26 cellular contexts compared by ENCODE assay signal in the genomic region with DNA sequence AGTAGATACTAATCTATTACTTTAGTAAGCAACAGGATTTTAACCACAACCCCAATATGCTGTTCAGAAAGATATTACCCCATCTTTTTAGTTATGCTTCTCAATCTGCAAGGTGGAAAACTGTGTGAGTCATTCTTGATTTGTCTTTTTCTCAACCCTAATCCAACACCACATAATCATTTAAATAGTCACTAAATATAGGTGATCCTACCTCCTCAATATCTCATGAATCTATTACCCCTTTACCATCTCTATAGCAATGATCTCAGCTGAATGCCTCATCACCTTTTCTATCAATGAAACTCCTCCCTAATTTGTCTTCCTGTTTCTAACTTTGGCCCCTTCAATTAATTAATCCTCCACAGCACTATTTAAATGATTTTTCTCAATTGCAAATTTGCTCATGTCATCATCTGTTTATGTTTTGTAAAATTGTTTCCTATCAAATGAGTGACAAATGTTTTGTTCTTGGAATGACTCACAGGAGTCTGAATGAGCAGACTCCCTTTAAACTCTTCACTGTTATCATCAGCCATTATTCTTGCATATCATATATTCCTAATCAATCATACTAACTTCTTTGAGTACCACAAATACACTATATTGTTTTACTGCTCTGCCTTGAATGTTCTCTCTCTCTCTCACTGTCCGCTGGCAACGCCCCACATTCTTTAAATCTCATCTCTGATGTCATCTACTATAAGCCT. TPM values are rescaled to one million over a fixed set of nuclear protein-coding genes. Genes with fewer than 3 reads are reported as not detected.
DNase-seq lines count a peak whose midpoint lies in the region; ATAC-seq, FAIRE-seq and TF ChIP-seq lines count a peak whose summit lies in the region.
"Had no signal": no experiment of that assay in that cellular context is flagged by ENCODE, and none has a peak within 500 bp of the region (broad histone marks: within the 10 kb centered on the region; RNA-seq: fewer than 3 reads in every experiment).

No MANE protein-coding gene starts in this region.

- H4K20me1 ChIP-seq in astrocyte (ENCODE audit: insufficient read depth, low read length), result peaks cover 3% of the 10 kb centered on the region

- H3K56ac ChIP-seq in mesendoderm (ENCODE audit: low read length), result no peak overlapping the region

- H3K4me1 Mint-ChIP-seq in activated CD8-positive, alpha-beta memory T cell treated with anti-CD3 and anti-CD28 coated beads, Interleukin-2, amount 10 ng/mL, durations not matched to agents 7 days and 5 days, result peaks cover 5% of the 10 kb centered on the region
- H3K4me1 Mint-ChIP-seq in astrocyte (ENCODE audit: low read depth, unreplicated experiment), result peaks cover 5% of the 10 kb centered on the region

- H3K79me2 ChIP-seq in astrocyte (ENCODE audit: insufficient read depth, low read length) (no peaks in the 10 kb centered on the region), mesendoderm (ENCODE audit: control insufficient read depth, insufficient read depth, low read length) (no peaks in the 10 kb centered on the region)

- H3K4ac ChIP-seq in mesendoderm (ENCODE audit: low read depth, low read length), result no peak overlapping the region

- intact Hi-C loops in tibial artery (cut with DNase I; ENCODE audit: low total_unique reads), result loop anchor here (10.0 kb wide), 2 partner anchors 455 to 575 kb away; a partner anchor contains a TSS

- H3K9me3 ChIP-seq in astrocyte (ENCODE audit: insufficient read depth, low read depth, low read length) (no peaks in the 10 kb centered on the region), tibial artery (no peaks in the 10 kb centered on the region)
- H3K9me3 ChIP-seq: BLaER1 treated with 17β-estradiol and CSF1 and Interleukin-3, amounts not matched to agents 10 nM and 100 nM; SJSA1 had no signal

- H3K36me3 Mint-ChIP-seq in activated CD8-positive, alpha-beta memory T cell treated with anti-CD3 and anti-CD28 coated beads, Interleukin-2, amount 10 ng/mL, durations not matched to agents 7 days and 5 days, result peaks cover 12% of the 10 kb centered on the region
- peaks cover 10% of the 10 kb centered on the region for H3K36me3 Mint-ChIP-seq in astrocyte (ENCODE audit: low read depth, unreplicated experiment)

- H3K18ac ChIP-seq in mesendoderm (ENCODE audit: low read length), result no peak overlapping the region

- no peak overlapping the region for H3K4me3 Mint-ChIP-seq in activated CD8-positive, alpha-beta memory T cell treated with anti-CD3 and anti-CD28 coated beads, Interleukin-2, amount 10 ng/mL, durations not matched to agents 7 days and 5 days
- no peak overlapping the region for H3K4me3 Mint-ChIP-seq in astrocyte (ENCODE audit: unreplicated experiment)
- H3K4me3 Mint-ChIP-seq: CD4-positive, alpha-beta T cell had no signal

- no peak overlapping the region for H4K5ac ChIP-seq in mesendoderm (ENCODE audit: low read length)

- DNase-seq in activated CD8-positive, alpha-beta memory T cell treated with anti-CD3 and anti-CD28 coated beads, Interleukin-2, amount 10 ng/mL, durations not matched to agents 7 days and 5 days, result no peak
- no peak for DNase-seq in activated CD8-positive, alpha-beta memory T cell treated with anti-CD3 and anti-CD28 coated beads, Interleukin-2, amount 50 U/mL, for 4 hours
- no peak for DNase-seq in astrocyte (ENCODE audit: low read depth)
- DNase-seq in kidney glomerular epithelial cell (lab: John Stamatoyannopoulos, UW), result peak; percentile 63
- no peak for DNase-seq in tibial artery
- no peak for DNase-seq in mesendoderm
- no peak for DNase-seq in NCI-H2227 (lab: John Stamatoyannopoulos, UW; ENCODE audit: unreplicated experiment)
- no peak for DNase-seq in SHP77 treated with DMSO at 0.1 percent for 48 hours (lab: John Stamatoyannopoulos, UW)
- DNase-seq: AML-193; CD4-positive, alpha-beta T cell; Karpas-422; MV-4-11; NCI-H1105; NCI-H1436 treated with DMSO at 0.1 percent for 48 hours; NCI-H187 treated with DMSO at 0.1 percent for 48 hours; NCI-H446 treated with DMSO at 0.1 percent for 48 hours; NCI-H526; NCI-H82; NK-92 treated with Interleukin-12 subunit alpha and Interleukin-12 subunit beta, amount 100 ng/mL, for 24 hours; PC-3 had no signal

- no peak overlapping the region for H2BK15ac ChIP-seq in mesendoderm (replicated peaks; ENCODE audit: low read depth)

- peak; percentile 30 for ATAC-seq in activated CD8-positive, alpha-beta memory T cell treated with anti-CD3 and anti-CD28 coated beads, Interleukin-2, amount 10 ng/mL, durations not matched to agents 7 days and 5 days
- ATAC-seq: PC-3 had no signal

- H3K4me1 ChIP-seq in astrocyte (ENCODE audit: insufficient read depth, low read length), result peaks cover 9% of the 10 kb centered on the region
- peaks cover 0 to 69% (median 29%) of the 10 kb centered on the region in 4 donors for H3K4me1 ChIP-seq in tibial artery
- H3K4me1 ChIP-seq in mesendoderm (ENCODE audit: control insufficient read depth, low read depth, low read length), result peaks cover 6% of the 10 kb centered on the region

- no peak for TF ChIP-seq CTCF in astrocyte (IDR thresholded peaks at IDR 0.05; ENCODE audit: insufficient read depth, low read depth, low read length)
- TF ChIP-seq CTCF in tibial artery (IDR thresholded peaks at IDR 0.05), result no peak

- no peak overlapping the region for H3K27ac Mint-ChIP-seq in activated CD8-positive, alpha-beta memory T cell treated with anti-CD3 and anti-CD28 coated beads, Interleukin-2, amount 10 ng/mL, durations not matched to agents 7 days and 5 days
- H3K27ac Mint-ChIP-seq in astrocyte (ENCODE audit: unreplicated experiment), result no peak overlapping the region
- H3K27ac Mint-ChIP-seq: CD4-positive, alpha-beta T cell had no signal

- peaks cover 21% of the 10 kb centered on the region for H3K36me3 ChIP-seq in astrocyte (ENCODE audit: insufficient read depth, low read length)
- H3K36me3 ChIP-seq in tibial artery, result peaks cover 19 to 27% (median 20%) of the 10 kb centered on the region in 3 donors
- H3K36me3 ChIP-seq in mesendoderm (ENCODE audit: control insufficient read depth, insufficient read depth, low read length), result no peaks in the 10 kb centered on the region

- no peaks in the 10 kb centered on the region for H3K27me3 Mint-ChIP-seq in activated CD8-positive, alpha-beta memory T cell treated with anti-CD3 and anti-CD28 coated beads, Interleukin-2, amount 10 ng/mL, durations not matched to agents 7 days and 5 days
- H3K27me3 Mint-ChIP-seq in astrocyte (ENCODE audit: low read depth, unreplicated experiment), result no peaks in the 10 kb centered on the region
- H3K27me3 Mint-ChIP-seq: CD4-positive, alpha-beta T cell had no signal

- no peak overlapping the region for H3K23ac ChIP-seq in mesendoderm (ENCODE audit: low read length)

- H3K9ac ChIP-seq in astrocyte (ENCODE audit: low read length), result no peak overlapping the region
- no peak overlapping the region for H3K9ac ChIP-seq in mesendoderm (ENCODE audit: low read length)

- peak; percentile 20 for FAIRE-seq in astrocyte (lab: Jason Lieb, UNC)
- FAIRE-seq: A204.1, D721Med, GM19239, H54 had no signal

- no peak overlapping the region for H2BK120ac ChIP-seq in mesendoderm (ENCODE audit: low read depth, low read length)

- H2AK5ac ChIP-seq in mesendoderm (ENCODE audit: low read length), result no peak overlapping the region

- H3K27me3 ChIP-seq in astrocyte (ENCODE audit: insufficient read depth, low read length), result no peaks in the 10 kb centered on the region
- no peaks in the 10 kb centered on the region for H3K27me3 ChIP-seq in tibial artery
- H3K27me3 ChIP-seq in mesendoderm (ENCODE audit: insufficient read depth, low read length, poor library complexity), result no peaks in the 10 kb centered on the region
- H3K27me3 ChIP-seq: BLaER1 treated with 17β-estradiol and CSF1 and Interleukin-3, amounts not matched to agents 10 nM and 100 nM; SJSA1 had no signal

- H2BK5ac ChIP-seq in mesendoderm (ENCODE audit: low read length), result no peak overlapping the region

- no peak overlapping the region for H4K8ac ChIP-seq in mesendoderm (ENCODE audit: low read depth, low read length)

- H3K79me1 ChIP-seq in mesendoderm (ENCODE audit: low read length), result no peaks in the 10 kb centered on the region

- CTCF ChIA-PET in activated CD8-positive, alpha-beta memory T cell treated with anti-CD3 and anti-CD28 coated beads, Interleukin-2, amount 10 ng/mL, durations not matched to agents 7 days and 5 days (lab: Charles Lee), result interaction anchor here (0.7 to 1.4 kb wide), 2 partner anchors 28 to 453 kb away, joined by 3 to 4 read pairs; no protein-coding TSS in a partner anchor

- no CpG with 5 or more reads among the region's 2 CpGs for WGBS in mesendoderm (ENCODE audit: extremely low coverage, insufficient coverage, low lambda C conversion rate)

- no peak overlapping the region for H2AFZ ChIP-seq in astrocyte (ENCODE audit: low read depth, low read length)

- no peak overlapping the region for H3K4me3 ChIP-seq in astrocyte (ENCODE audit: insufficient read depth, low read depth, low read length)
- H3K4me3 ChIP-seq in tibial artery, result no peak overlapping the region
- no peak overlapping the region for H3K4me3 ChIP-seq in mesendoderm (ENCODE audit: low read length)
- H3K4me3 ChIP-seq: BLaER1 treated with 17β-estradiol and CSF1 and Interleukin-3, amounts not matched to agents 10 nM and 100 nM; SJSA1 had no signal

- H3K9me3 Mint-ChIP-seq in activated CD8-positive, alpha-beta memory T cell treated with anti-CD3 and anti-CD28 coated beads, Interleukin-2, amount 10 ng/mL, durations not matched to agents 7 days and 5 days (ENCODE audit: low read depth), result no peaks in the 10 kb centered on the region
- H3K9me3 Mint-ChIP-seq in astrocyte (ENCODE audit: unreplicated experiment), result no peaks in the 10 kb centered on the region
- H3K9me3 Mint-ChIP-seq: CD4-positive, alpha-beta T cell had no signal

- no peak overlapping the region for H3K27ac ChIP-seq in astrocyte (ENCODE audit: low read depth, low read length)
- H3K27ac ChIP-seq in tibial artery, result peak overlapping the region; percentile 82 to 86
- no peak overlapping the region for H3K27ac ChIP-seq in mesendoderm (ENCODE audit: low read depth, low read length)
- H3K27ac ChIP-seq: BLaER1 treated with 17β-estradiol and CSF1 and Interleukin-3, amounts not matched to agents 10 nM and 100 nM; SJSA1 had no signal

- H3K4me2 ChIP-seq in astrocyte (ENCODE audit: low read length) (no peak overlapping the region), mesendoderm (ENCODE audit: low read length) (no peak overlapping the region)
- H3K4me2 ChIP-seq: BLaER1 treated with 17β-estradiol and CSF1 and Interleukin-3, amounts not matched to agents 10 nM and 100 nM had no signal

RNA-seq across cellular contexts. Expression of a gene that starts 26.1 kb away (rescaled TPM):
- 10 to 100 TPM; 41.5 to 43.4 TPM for total RNA-seq in activated CD8-positive, alpha-beta memory T cell treated with anti-CD3 and anti-CD28 coated beads, Interleukin-2, amount 10 ng/mL, durations not matched to agents 7 days and 5 days
- total RNA-seq in astrocyte, result 45.6 and 48.4 TPM in 2 replicates
- polyA plus RNA-seq in mesendoderm (2013, experiment 1 of 2), result 15.2 TPM
- polyA plus RNA-seq in mesendoderm (2013, experiment 2 of 2), result 15.8 TPM

Comparison
In these comparisons a context has a peak if more than half of its experiments do, and no peak if none do; other contexts are left out.
1. H3K27ac ChIP-seq: peak in tibial artery (2 of 2); none in astrocyte (single experiment) and mesendoderm (single experiment).